Comparison of ENCODE assay signal across 9 cellular contexts in the genomic region with DNA sequence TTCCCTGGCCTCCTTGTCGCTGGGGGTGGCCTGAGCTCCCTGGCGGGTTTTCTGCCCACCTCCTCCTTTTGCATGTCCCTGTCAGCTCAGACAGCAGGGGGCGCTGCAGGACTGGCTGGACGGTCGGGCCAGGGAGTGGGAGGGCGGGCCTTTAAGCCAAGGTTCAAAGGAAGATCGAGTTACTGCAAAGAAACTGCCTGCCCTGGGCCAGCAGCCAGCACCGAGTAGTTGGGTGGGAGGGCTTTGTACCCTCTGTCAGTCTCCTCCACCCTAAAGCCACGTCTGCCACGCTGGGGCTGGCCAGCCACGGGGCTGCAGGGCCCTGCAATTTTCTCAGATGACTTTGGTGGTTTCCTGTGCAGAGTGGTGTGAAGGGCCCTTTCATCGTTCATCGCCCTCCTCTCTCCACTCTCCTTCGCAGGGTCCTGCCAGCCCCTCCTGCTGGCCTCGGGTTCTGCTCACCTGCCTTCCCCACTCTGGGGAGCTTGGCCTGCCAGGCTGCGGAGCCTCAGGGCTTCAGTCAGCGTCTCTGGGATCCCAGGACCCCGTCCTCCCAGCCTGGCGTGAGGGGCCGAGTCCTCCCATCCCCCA. TPM values are rescaled to one million over a fixed set of nuclear protein-coding genes. Genes with fewer than 3 reads are reported as not detected.
A peak's percentile ranks its signal among the peaks of the same experiment; 100 is the strongest.
DNase-seq lines count a peak whose midpoint lies in the region; ATAC-seq and TF ChIP-seq lines count a peak whose summit lies in the region.
"Had no signal": no experiment of that assay in that cellular context is flagged by ENCODE, and none has a peak within 500 bp of the region (broad histone marks: within the 10 kb centered on the region; RNA-seq: fewer than 3 reads in every experiment).

No MANE protein-coding gene starts in this region.

- peak; percentile 94 for TF ChIP-seq CTCF in activated CD8-positive, alpha-beta T cell treated with anti-CD3 and anti-CD28 coated beads for 36 hours (IDR thresholded peaks at IDR 0.05)

- peaks cover 11% of the 10 kb centered on the region for H3K4me1 ChIP-seq in ectodermal cell (ENCODE audit: control insufficient read depth, insufficient read depth, low read length)

- peak; percentile 59 for DNase-seq in EL
- peak; percentile 84 for DNase-seq in NCI-H774 (lab: John Stamatoyannopoulos, UW)
- DNase-seq in activated CD8-positive, alpha-beta T cell treated with anti-CD3 and anti-CD28 coated beads for 36 hours, result peak; percentile 96
- peak; percentile 75 to 85 for DNase-seq in lung microvascular endothelial cell (ENCODE audit: low read depth in 2 of 2)
- peak; percentile 79 to 93 (median 81) for DNase-seq in stimulated activated CD4-positive, alpha-beta T cell treated with anti-CD3 and anti-CD28 coated beads, TNF-alpha, amount 100 ng/mL, for 1 hour (ENCODE audit: low read depth in 3 of 3, low spot score in 1 of 3)

- no peak overlapping the region for H3K4me3 Mint-ChIP-seq in activated CD8-positive, alpha-beta T cell treated with anti-CD3 and anti-CD28 coated beads for 36 hours

- H3K4me3 ChIP-seq in ectodermal cell (ENCODE audit: insufficient read depth, low read depth, low read length), result peak overlapping the region; percentile 6

- CTCF ChIA-PET in activated CD8-positive, alpha-beta T cell treated with anti-CD3 and anti-CD28 coated beads for 36 hours (lab: Charles Lee), result interaction anchor here (0.6 to 6.4 kb wide), 59 partner anchors 9 to 278 kb away, joined by 3 to 133 read pairs (median 4); a partner anchor contains a TSS

- H3K9me3 ChIP-seq in ectodermal cell (ENCODE audit: control insufficient read depth, low read length), result no peaks in the 10 kb centered on the region

- H3K27ac ChIP-seq in ectodermal cell (ENCODE audit: insufficient read depth, low read depth, low read length, poor library complexity, severe bottlenecking), result no peak overlapping the region

- no peaks in the 10 kb centered on the region for H3K36me3 ChIP-seq in ectodermal cell (ENCODE audit: control insufficient read depth, insufficient read depth, low read length)

- H3K4me1 Mint-ChIP-seq in activated CD8-positive, alpha-beta T cell treated with anti-CD3 and anti-CD28 coated beads for 36 hours (ENCODE audit: low read depth), result no peaks in the 10 kb centered on the region

- no peaks in the 10 kb centered on the region for H3K36me3 Mint-ChIP-seq in activated CD8-positive, alpha-beta T cell treated with anti-CD3 and anti-CD28 coated beads for 36 hours (ENCODE audit: low read depth)

- 25 to 26% methylated on average over 20 of the region's 20 CpGs for WGBS in ectodermal cell, 2 experiments

- intact Hi-C loops in activated CD8-positive, alpha-beta T cell treated with anti-CD3 and anti-CD28 coated beads for 36 hours (cut with micrococcal nuclease), result loop anchor here (1.0 to 10.0 kb wide), 3 partner anchors 78 to 155 kb away; a partner anchor contains a TSS

- no peaks in the 10 kb centered on the region for H3K27me3 ChIP-seq in ectodermal cell (ENCODE audit: control insufficient read depth, insufficient read depth, low read length, poor library complexity, severe bottlenecking)

- peak; percentile 52 for ATAC-seq in HG03442 (IDR thresholded peaks at IDR 0.05; ENCODE audit: unreplicated experiment)
- ATAC-seq in activated CD8-positive, alpha-beta T cell treated with anti-CD3 and anti-CD28 coated beads for 36 hours, result peak; percentile 95
- ATAC-seq in GM19455 (IDR thresholded peaks at IDR 0.05; ENCODE audit: unreplicated experiment), result no peak

- H3K9me3 Mint-ChIP-seq in activated CD8-positive, alpha-beta T cell treated with anti-CD3 and anti-CD28 coated beads for 36 hours, result no peaks in the 10 kb centered on the region

- H3K27ac Mint-ChIP-seq in activated CD8-positive, alpha-beta T cell treated with anti-CD3 and anti-CD28 coated beads for 36 hours, result no peak overlapping the region

- H3K27me3 Mint-ChIP-seq in activated CD8-positive, alpha-beta T cell treated with anti-CD3 and anti-CD28 coated beads for 36 hours, result no peaks in the 10 kb centered on the region

- POLR2A ChIA-PET in activated CD8-positive, alpha-beta T cell treated with anti-CD3 and anti-CD28 coated beads for 36 hours (lab: Charles Lee), result interaction anchor here (1.6 kb wide), 1 partner anchor 13 kb away, joined by 3 read pairs; no protein-coding TSS in a partner anchor

RNA-seq across cellular contexts. Expression of a gene that starts 12.3 kb away (rescaled TPM):
- total RNA-seq in activated CD8-positive, alpha-beta T cell treated with anti-CD3 and anti-CD28 coated beads for 36 hours, result not detected
- polyA plus RNA-seq in ectodermal cell (2013, experiment 1 of 4), result not detected
- 0.48 TPM for polyA plus RNA-seq in ectodermal cell (2013, experiment 2 of 4)
- polyA plus RNA-seq in ectodermal cell (2013, experiment 3 of 4), result 0.43 TPM
- not detected for polyA plus RNA-seq in ectodermal cell (2013, experiment 4 of 4)
- total RNA-seq in lung microvascular endothelial cell, result not detected in 2 replicates
- total RNA-seq: glomerular endothelial cell had no signal

RNA-seq across cellular contexts. Expression of a gene that starts 17.9 kb away (rescaled TPM):
- not detected for total RNA-seq in activated CD8-positive, alpha-beta T cell treated with anti-CD3 and anti-CD28 coated beads for 36 hours
- 12.0 TPM for polyA plus RNA-seq in ectodermal cell (2013, experiment 1 of 4)
- polyA plus RNA-seq in ectodermal cell (2013, experiment 2 of 4), result 14.2 TPM
- 12.0 TPM for polyA plus RNA-seq in ectodermal cell (2013, experiment 3 of 4)
- 12.9 TPM for polyA plus RNA-seq in ectodermal cell (2013, experiment 4 of 4)
- total RNA-seq in lung microvascular endothelial cell, result not detected in 2 replicates
- total RNA-seq: glomerular endothelial cell had no signal

RNA-seq across cellular contexts. Expression of a gene that starts 52.3 kb away (rescaled TPM):
- 1 to 10 TPM; 1.2 to 2.0 TPM for total RNA-seq in activated CD8-positive, alpha-beta T cell treated with anti-CD3 and anti-CD28 coated beads for 36 hours
- 19.6 TPM for polyA plus RNA-seq in ectodermal cell (2013, experiment 1 of 4)
- 19.0 TPM for polyA plus RNA-seq in ectodermal cell (2013, experiment 2 of 4)
- polyA plus RNA-seq in ectodermal cell (2013, experiment 3 of 4), result 16.2 TPM
- 18.4 TPM for polyA plus RNA-seq in ectodermal cell (2013, experiment 4 of 4)
- total RNA-seq in lung microvascular endothelial cell, result 0.22 and 0.40 TPM in 2 replicates

RNA-seq across cellular contexts. Expression of a gene that starts 53.6 kb away (rescaled TPM):
- total RNA-seq in activated CD8-positive, alpha-beta T cell treated with anti-CD3 and anti-CD28 coated beads for 36 hours, result under 1 TPM; 0.11 to 0.18 TPM
- polyA plus RNA-seq in ectodermal cell (2013, experiment 1 of 4), result 1.6 TPM
- 1.3 TPM for polyA plus RNA-seq in ectodermal cell (2013, experiment 2 of 4)
- 1.2 TPM for polyA plus RNA-seq in ectodermal cell (2013, experiment 3 of 4)
- 1.2 TPM for polyA plus RNA-seq in ectodermal cell (2013, experiment 4 of 4)
- total RNA-seq in lung microvascular endothelial cell, result under 0.01 and 0.44 TPM in 2 replicates
